ENCODE assay signal across 9 cellular contexts in genomic region chr10:69328346-69328687, GRCh38. TPM values are rescaled to one million over a fixed set of nuclear protein-coding genes. Genes with fewer than 3 reads are reported as not detected.
DNase-seq lines count a peak whose midpoint lies in the region; ATAC-seq, FAIRE-seq and TF ChIP-seq lines count a peak whose summit lies in the region.
"Had no signal": no experiment of that assay in that cellular context is flagged by ENCODE, and none has a peak within 500 bp of the region (broad histone marks: within the 10 kb centered on the region; RNA-seq: fewer than 3 reads in every experiment).

No MANE protein-coding gene starts in this region.

- in situ Hi-C loops in ACHN (cut with HindIII; ENCODE audit: low pct_ligation_motif_present, low pct_unique_long_range_greater_than_20kb, low sequenced_read_pairs), result no loop called here

- H3K79me2 ChIP-seq in OCI-LY3 (ENCODE audit: low read length), result peaks cover 22% of the 10 kb centered on the region

- peaks cover 13% of the 10 kb centered on the region for H3K4me1 ChIP-seq in OCI-LY3 (ENCODE audit: low read length)

- H3K27me3 Mint-ChIP-seq in stimulated activated memory B cell treated with anti-CD40 and anti-IgM and Interleukin-4, amounts not matched to agents 10 μg/mL and 1 μg/mL and 100 μg/mL, for 72 hours, result no peaks in the 10 kb centered on the region

- peak overlapping the region; percentile 73 for H3K4me3 Mint-ChIP-seq in stimulated activated memory B cell treated with anti-CD40 and anti-IgM and Interleukin-4, amounts not matched to agents 10 μg/mL and 1 μg/mL and 100 μg/mL, for 72 hours

- no peak for ATAC-seq in stimulated activated memory B cell treated with anti-CD40 and anti-IgM and Interleukin-4, amounts not matched to agents 10 μg/mL and 1 μg/mL and 100 μg/mL, for 72 hours

- no peak for FAIRE-seq in GM12891 (lab: Jason Lieb, UNC)
- FAIRE-seq: A204.1 had no signal

- peak overlapping the region; percentile 30; the same call in 1 of the 2 replicates for H2AFZ ChIP-seq in OCI-LY3 (ENCODE audit: low read depth, low read length)

- DNase-seq in DMS53 (lab: John Stamatoyannopoulos, UW) (peak; percentile 56), DMS53 treated with DMSO at 0.1 percent for 48 hours (lab: John Stamatoyannopoulos, UW; ENCODE audit: unreplicated experiment) (no peak), fibroblast of the aortic adventitia (ENCODE audit: low read depth) (no peak), NCI-H1930 (lab: John Stamatoyannopoulos, UW) (no peak), GM12891 (ENCODE audit: insufficient read length, low spot score) (no peak), ACHN (no peak)

- no peak for TF ChIP-seq CTCF in OCI-LY3 (IDR thresholded peaks at IDR 0.05; ENCODE audit: low read depth, low read length)
- TF ChIP-seq CTCF in fibroblast of the aortic adventitia (IDR thresholded peaks at IDR 0.05; ENCODE audit: insufficient read depth, low read length), result no peak

- peak overlapping the region; percentile 82 for H3K4me2 ChIP-seq in OCI-LY3 (ENCODE audit: low read length)

- H3K4me3 ChIP-seq in OCI-LY3 (ENCODE audit: low read length) (peak overlapping the region; percentile 63), fibroblast of the aortic adventitia (ENCODE audit: low read depth, low read length) (peak overlapping the region; percentile 9)

- H3K36me3 ChIP-seq in OCI-LY3 (replicated peaks; ENCODE audit: low read depth, low read length), result no peaks in the 10 kb centered on the region

- no peak for TF ChIP-seq POLR2A in GM12891 (IDR thresholded peaks at IDR 0.05; ENCODE audit: low read depth, low read length)

- no peak overlapping the region for H3K27ac ChIP-seq in OCI-LY3 (ENCODE audit: low read length)

- peak overlapping the region; percentile 85 for H3K27ac Mint-ChIP-seq in stimulated activated memory B cell treated with anti-CD40 and anti-IgM and Interleukin-4, amounts not matched to agents 10 μg/mL and 1 μg/mL and 100 μg/mL, for 72 hours

- no peaks in the 10 kb centered on the region for H3K9me3 Mint-ChIP-seq in stimulated activated memory B cell treated with anti-CD40 and anti-IgM and Interleukin-4, amounts not matched to agents 10 μg/mL and 1 μg/mL and 100 μg/mL, for 72 hours

- H4K20me1 ChIP-seq in OCI-LY3 (ENCODE audit: insufficient read depth, low read length), result no peaks in the 10 kb centered on the region

- no peaks in the 10 kb centered on the region for H3K27me3 ChIP-seq in OCI-LY3 (ENCODE audit: low read depth, low read length)

- H3K9ac ChIP-seq in OCI-LY3 (ENCODE audit: low read length), result peak overlapping the region; percentile 61

- H3K4me1 Mint-ChIP-seq in stimulated activated memory B cell treated with anti-CD40 and anti-IgM and Interleukin-4, amounts not matched to agents 10 μg/mL and 1 μg/mL and 100 μg/mL, for 72 hours, result peaks cover 59% of the 10 kb centered on the region

- H3K9me3 ChIP-seq in OCI-LY3 (ENCODE audit: insufficient read depth, low read length), result no peaks in the 10 kb centered on the region

- H3K36me3 Mint-ChIP-seq in stimulated activated memory B cell treated with anti-CD40 and anti-IgM and Interleukin-4, amounts not matched to agents 10 μg/mL and 1 μg/mL and 100 μg/mL, for 72 hours, result peaks cover 19% of the 10 kb centered on the region

TF ChIP-seq in GM12891, 5 proteins besides CTCF, POLR2A, EP300 and RAD21:
- TF ChIP-seq SPI1 (IDR thresholded peaks at IDR 0.05; ENCODE audit: low read depth, low read length), result no peak
TF ChIP-seq in GM12891: peak in this region for 0.

RNA-seq across cellular contexts. Expression of gene HK1, which starts 50.0 kb away (rescaled TPM):
- 84.1 and 98.2 TPM in 2 replicates for total RNA-seq in fibroblast of the aortic adventitia (ENCODE audit: low replicate concordance)
- 85.5 TPM for polyA plus RNA-seq in GM12891 (2012; ENCODE audit: low read depth, missing spikeins)
